8 cellular contexts compared by ENCODE assay signal in the genomic region with DNA sequence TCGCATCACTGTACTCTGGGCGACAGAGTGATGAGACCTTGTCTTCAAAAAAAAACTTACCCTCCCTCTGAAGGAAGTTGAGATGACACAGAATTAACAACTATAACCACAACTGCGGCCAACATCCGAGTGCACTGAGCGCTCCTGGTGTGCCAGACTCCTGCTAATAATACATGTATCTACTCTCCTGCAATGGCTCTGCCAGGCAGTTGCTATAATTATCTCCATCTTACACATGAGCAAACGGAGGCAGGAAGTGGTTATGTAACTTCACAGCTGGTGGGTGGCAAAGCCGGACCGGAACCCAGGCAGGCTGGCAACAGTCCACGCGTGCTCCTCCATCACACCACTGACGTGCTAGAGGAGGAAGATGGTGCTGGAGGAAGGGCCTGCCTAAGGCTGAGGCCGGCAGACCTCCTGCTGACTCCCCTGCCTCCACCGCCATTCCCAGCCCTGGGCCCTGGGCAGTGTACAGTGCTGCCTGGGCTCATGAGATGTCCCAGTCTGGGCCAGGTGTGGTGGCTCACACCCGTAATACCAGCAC. TPM values are rescaled to one million over a fixed set of nuclear protein-coding genes. Genes with fewer than 3 reads are reported as not detected.
DNase-seq lines count a peak whose midpoint lies in the region; ATAC-seq lines count a peak whose summit lies in the region.

No MANE protein-coding gene starts in this region.

- DNase-seq in C1 segment of cervical spinal cord (lab: John Stamatoyannopoulos, UW) (peak in 10 of 14 donors; percentile 1 to 91 (median 41)), NCI-H146 treated with DMSO at 0.1 percent for 48 hours (lab: John Stamatoyannopoulos, UW; ENCODE audit: unreplicated experiment) (peak; percentile 37), mesenchymal stem cell (peak; percentile 88), DMS79 treated with DMSO at 0.1 percent for 48 hours (lab: John Stamatoyannopoulos, UW) (no peak)
- DNase-seq in activated CD4-positive, alpha-beta T cell treated with anti-CD3 and anti-CD28 coated beads for 1 hour, result peak; percentile 62
- DNase-seq in central memory CD4-positive, alpha-beta T cell, result peak; percentile 84
- peak; percentile 55 to 59 for DNase-seq in stimulated activated CD8-positive, alpha-beta memory T cell treated with anti-CD3 and anti-CD28 coated beads, Interleukin-7, amount 100 ng/mL, for 1 hour (ENCODE audit: low read depth in 2 of 2)

- H4K91ac ChIP-seq in mesenchymal stem cell (ENCODE audit: low read length), result peak overlapping the region; percentile 12

- H3K4me2 ChIP-seq in mesenchymal stem cell (ENCODE audit: low read length, poor library complexity, severe bottlenecking), result no peak overlapping the region

- no peak overlapping the region for H2BK5ac ChIP-seq in mesenchymal stem cell (ENCODE audit: low read depth, low read length, poor library complexity, severe bottlenecking)

- H3K4me3 ChIP-seq in mesenchymal stem cell (ENCODE audit: insufficient read depth in 1 of 2, low read depth in 1 of 2, low read length in 2 of 2), result no peak overlapping the region

- H3K79me1 ChIP-seq in mesenchymal stem cell (replicated peaks; ENCODE audit: low read length, poor library complexity, severe bottlenecking), result peaks cover 10% of the 10 kb centered on the region

- no peak overlapping the region for H2AK5ac ChIP-seq in mesenchymal stem cell (ENCODE audit: low read length, severe bottlenecking)

- H2BK120ac ChIP-seq in mesenchymal stem cell (ENCODE audit: low read depth, low read length), result no peak overlapping the region

- WGBS in mesenchymal stem cell, result 64% methylated on average over 14 of the region's 14 CpGs

- no peak overlapping the region for H2AFZ ChIP-seq in mesenchymal stem cell (ENCODE audit: low read depth, low read length)

- H3K36me3 ChIP-seq in mesenchymal stem cell (ENCODE audit: control insufficient read depth in 1 of 2, insufficient read depth in 2 of 2, low read depth in 1 of 2, low read length in 2 of 2), result peaks cover 8 to 23% of the 10 kb centered on the region in 2 experiments

- H3K9ac ChIP-seq in mesenchymal stem cell (ENCODE audit: low read length), result no peak overlapping the region

- H3K18ac ChIP-seq in mesenchymal stem cell (ENCODE audit: low read depth in 1 of 2, low read length in 2 of 2), result peak overlapping the region in 1 of 2 experiments; percentile 81

- H2BK12ac ChIP-seq in mesenchymal stem cell (ENCODE audit: low read length in 2 of 2), result peak overlapping the region in 1 of 2 experiments; percentile 3

- peak; percentile 88 for ATAC-seq in GM21447 (IDR thresholded peaks at IDR 0.05; ENCODE audit: unreplicated experiment)

- H3K4ac ChIP-seq in mesenchymal stem cell (ENCODE audit: low read depth in 1 of 2, low read length in 2 of 2), result no peak overlapping the region

- no peak overlapping the region for H4K8ac ChIP-seq in mesenchymal stem cell (ENCODE audit: low read length)

- no peaks in the 10 kb centered on the region for H3K9me3 ChIP-seq in mesenchymal stem cell (ENCODE audit: control insufficient read depth, low read length)

- no peak overlapping the region for H3K23ac ChIP-seq in mesenchymal stem cell (ENCODE audit: low read length in 2 of 2)

- no peak overlapping the region for H2BK15ac ChIP-seq in mesenchymal stem cell (ENCODE audit: low read depth, poor library complexity, severe bottlenecking)

- H3K4me1 ChIP-seq in mesenchymal stem cell (ENCODE audit: control insufficient read depth, insufficient read depth, low read depth, low read length), result peaks cover 18% of the 10 kb centered on the region

- peak overlapping the region in 1 of 2 experiments; percentile 78 for H3K14ac ChIP-seq in mesenchymal stem cell (ENCODE audit: low read length in 2 of 2)

- H3K27ac ChIP-seq in mesenchymal stem cell (ENCODE audit: low read length, poor library complexity, severe bottlenecking), result peak overlapping the region; percentile 78

- no peaks in the 10 kb centered on the region for H3K27me3 ChIP-seq in mesenchymal stem cell (ENCODE audit: control insufficient read depth in 1 of 2, insufficient read depth in 1 of 2, low read length in 2 of 2)

RNA-seq across cellular contexts. Expression of gene XRCC1, which starts 12.6 kb away (rescaled TPM):
- polyA plus RNA-seq in mesenchymal stem cell (2013, experiment 1 of 2), result 21.2 TPM
- 21.8 TPM for polyA plus RNA-seq in mesenchymal stem cell (2013, experiment 2 of 2)

RNA-seq across cellular contexts. Expression of gene PINLYP, which starts 12.8 kb away (rescaled TPM):
- 0.17 TPM for polyA plus RNA-seq in mesenchymal stem cell (2013, experiment 1 of 2)
- polyA plus RNA-seq in mesenchymal stem cell (2013, experiment 2 of 2), result 0.21 TPM

RNA-seq across cellular contexts. Expression of gene ZNF575, which starts 29.8 kb away (rescaled TPM):
- polyA plus RNA-seq in mesenchymal stem cell (2013, experiment 1 of 2), result 2.8 TPM
- polyA plus RNA-seq in mesenchymal stem cell (2013, experiment 2 of 2), result 3.0 TPM

RNA-seq across cellular contexts. Expression of gene IRGQ, which starts 33.2 kb away (rescaled TPM):
- 8.9 TPM for polyA plus RNA-seq in mesenchymal stem cell (2013, experiment 1 of 2)
- 8.8 TPM for polyA plus RNA-seq in mesenchymal stem cell (2013, experiment 2 of 2)

RNA-seq across cellular contexts. Expression of gene ZNF576, which starts 33.6 kb away (rescaled TPM):
- 14.6 TPM for polyA plus RNA-seq in mesenchymal stem cell (2013, experiment 1 of 2)
- polyA plus RNA-seq in mesenchymal stem cell (2013, experiment 2 of 2), result 14.8 TPM
